17 cellular contexts compared by ENCODE assay signal in the genomic region with DNA sequence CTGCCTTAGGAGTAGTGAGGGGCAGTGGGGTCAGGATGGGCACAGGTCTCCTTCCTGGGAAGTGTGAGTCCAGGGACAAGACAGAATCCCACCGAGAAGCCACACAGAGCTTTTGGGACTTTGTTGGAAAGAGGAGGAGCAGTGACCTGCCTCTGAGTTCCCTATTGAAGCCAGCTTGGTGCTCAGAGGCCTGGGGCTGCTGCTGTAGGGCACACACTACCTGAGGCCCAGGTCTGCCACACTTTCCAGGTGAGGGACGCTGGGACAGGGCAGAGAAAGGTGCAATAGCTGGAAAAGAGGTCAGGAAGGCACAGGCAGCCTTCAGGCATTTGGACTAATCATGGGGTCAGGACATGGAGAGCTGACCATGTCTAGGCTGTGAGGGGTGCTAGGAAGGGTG.
"Had no signal": no experiment of that assay in that cellular context is flagged by ENCODE, and none has a peak within 500 bp of the region (broad histone marks: within the 10 kb centered on the region; RNA-seq: fewer than 3 reads in every experiment).

No MANE protein-coding gene starts in this region.

- H3K36me3 ChIP-seq: brain microvascular endothelial cell, left lung, ovary, SJSA1, thyroid gland had no signal

- H3K36me3 Mint-ChIP-seq: activated naive CD8-positive, alpha-beta T cell treated with anti-CD3 and anti-CD28 coated beads for 36 hours had no signal

- H3K27ac ChIP-seq: brain microvascular endothelial cell, left lung, ovary, SJSA1, thyroid gland had no signal

- ATAC-seq: activated CD8-positive, alpha-beta T cell treated with anti-CD3 and anti-CD28 coated beads for 36 hours; esophagus mucosa; left lung had no signal

- H3K27me3 Mint-ChIP-seq: activated CD8-positive, alpha-beta T cell treated with anti-CD3 and anti-CD28 coated beads for 36 hours; activated naive CD8-positive, alpha-beta T cell treated with anti-CD3 and anti-CD28 coated beads for 36 hours had no signal

- H3K27ac Mint-ChIP-seq: activated CD8-positive, alpha-beta T cell treated with anti-CD3 and anti-CD28 coated beads for 36 hours; activated naive CD8-positive, alpha-beta T cell treated with anti-CD3 and anti-CD28 coated beads for 36 hours; T-helper 2 cell treated with Interferon-gamma antibody and Interleukin-4, amounts not matched to agents 5 μg/mL and 100 μg/mL, for 36 hours had no signal

- H3K9me3 Mint-ChIP-seq: activated CD8-positive, alpha-beta T cell treated with anti-CD3 and anti-CD28 coated beads for 36 hours; activated naive CD8-positive, alpha-beta T cell treated with anti-CD3 and anti-CD28 coated beads for 36 hours; T-helper 2 cell treated with Interferon-gamma antibody and Interleukin-4, amounts not matched to agents 5 μg/mL and 100 μg/mL, for 36 hours had no signal

- H3K4me1 Mint-ChIP-seq: activated naive CD8-positive, alpha-beta T cell treated with anti-CD3 and anti-CD28 coated beads for 36 hours had no signal

- H3K4me3 ChIP-seq: left lung, ovary, SJSA1, thyroid gland had no signal

- H3K4me1 ChIP-seq: left lung, SJSA1, thyroid gland had no signal

- H3K9me3 ChIP-seq: left lung, ovary, SJSA1, thyroid gland had no signal

- DNase-seq: activated CD4-positive, CD25-positive, alpha-beta regulatory T cell treated with anti-CD3 and anti-CD28 coated beads, Interleukin-2, amount 50 U/mL, for 72 hours; activated CD8-positive, alpha-beta T cell treated with anti-CD3 and anti-CD28 coated beads for 36 hours; activated naive CD8-positive, alpha-beta T cell treated with anti-CD3 and anti-CD28 coated beads for 36 hours; activated T-cell treated with anti-CD3 and anti-CD28 coated beads for 4 hours; brain microvascular endothelial cell; cerebellar nuclear complex; glutamatergic neuron; mesendoderm; ovary; retina; small intestine; SW 1271; thyroid gland had no signal

- H3K27me3 ChIP-seq: brain microvascular endothelial cell, left lung, ovary, SJSA1, thyroid gland had no signal

- H3K4me3 Mint-ChIP-seq: activated CD8-positive, alpha-beta T cell treated with anti-CD3 and anti-CD28 coated beads for 36 hours; activated naive CD8-positive, alpha-beta T cell treated with anti-CD3 and anti-CD28 coated beads for 36 hours; T-helper 2 cell treated with Interferon-gamma antibody and Interleukin-4, amounts not matched to agents 5 μg/mL and 100 μg/mL, for 36 hours had no signal
